18 cellular contexts compared by ENCODE assay signal in the genomic region with DNA sequence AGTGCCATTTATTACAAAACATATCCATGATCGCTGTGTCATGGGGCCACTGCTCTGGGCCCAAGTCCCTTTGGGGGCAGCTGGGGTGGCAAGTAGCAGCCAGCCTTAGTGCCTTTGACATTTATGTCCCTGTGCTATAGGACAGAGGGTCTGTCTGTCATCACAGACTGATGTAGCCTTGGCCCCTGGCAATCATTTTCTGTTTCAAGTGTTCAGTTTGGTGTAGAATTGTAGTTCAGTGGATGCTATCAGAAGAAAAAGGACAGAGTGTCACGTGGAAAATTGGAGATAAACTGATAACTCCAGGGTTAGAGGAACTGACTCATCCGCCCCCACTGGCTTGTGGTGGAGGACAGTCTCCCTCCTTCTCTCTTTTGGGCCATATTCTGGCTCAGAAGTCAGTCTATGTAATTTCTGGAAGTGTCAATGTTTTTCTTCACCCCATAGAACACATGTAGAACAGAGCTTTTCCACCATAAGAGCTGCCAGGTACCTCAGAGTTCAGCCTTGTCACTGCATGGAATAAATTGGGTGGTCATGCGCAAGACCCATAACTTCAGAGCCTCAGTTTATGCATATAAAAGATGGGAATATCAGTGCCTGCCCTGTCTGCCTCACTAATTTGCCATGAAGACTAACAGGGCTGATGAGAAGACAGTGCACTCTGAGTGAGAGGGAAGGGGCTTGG. TPM values are rescaled to one million over a fixed set of nuclear protein-coding genes. Genes with fewer than 3 reads are reported as not detected.
DNase-seq lines count a peak whose midpoint lies in the region; ATAC-seq, FAIRE-seq and TF ChIP-seq lines count a peak whose summit lies in the region.
"Had no signal": no experiment of that assay in that cellular context is flagged by ENCODE, and none has a peak within 500 bp of the region (broad histone marks: within the 10 kb centered on the region; RNA-seq: fewer than 3 reads in every experiment).

No MANE protein-coding gene starts in this region.

- FAIRE-seq in K562 (lab: Jason Lieb, UNC) = peak; percentile 86
- FAIRE-seq: colon had no signal

- H3K4me3 Mint-ChIP-seq in type B pancreatic cell = no peak overlapping the region

- no peak for TF ChIP-seq POLR2A in K562 (conservative IDR thresholded peaks at IDR 0.05)
- no peak for TF ChIP-seq POLR2A in esophagus squamous epithelium (IDR thresholded peaks at IDR 0.05)

- H3K27me3 Mint-ChIP-seq in type B pancreatic cell = peaks cover 58% of the 10 kb centered on the region

- peak; percentile 12 to 42 for DNase-seq in stimulated activated CD4-positive, alpha-beta T cell treated with anti-CD3 and anti-CD28 coated beads, Interleukin-4, amount 100 ng/mL, for 48 hours (ENCODE audit: low read depth in 2 of 2)
- DNase-seq in stimulated activated CD4-positive, alpha-beta T cell treated with anti-CD3 and anti-CD28 coated beads, Interleukin-4, amount 100 ng/mL, for 24 hours = no peak
- peak; percentile 91 for DNase-seq in OCI-M1 (lab: John Stamatoyannopoulos, UW)
- DNase-seq in K562 (ENCODE audit: extremely low read depth in 1 of 4, low spot score in 3 of 4) = peak; percentile 69 to 90 (median 74)
- peak; percentile 15 for DNase-seq in type B pancreatic cell (ENCODE audit: extremely low spot score, unreplicated experiment)
- no peak for DNase-seq in osteoblast (ENCODE audit: insufficient read length, low spot score, missing footprints)
- no peak for DNase-seq in esophagus squamous epithelium (lab: John Stamatoyannopoulos, UW)
- DNase-seq in GM10248 (ENCODE audit: extremely low spot score) = no peak
- DNase-seq: AML-193, DMS53, heart left ventricle, MG63, testis had no signal

- peak; percentile 67 for ATAC-seq in K562
- ATAC-seq: Right ventricle myocardium inferior had no signal

- H3K4me3 ChIP-seq in K562 (peak overlapping the region; percentile 13; the same call in 1 of the 2 replicates), osteoblast (ENCODE audit: insufficient read depth, low read length) (no peak overlapping the region), esophagus squamous epithelium (no peak overlapping the region)
- H3K4me3 ChIP-seq: heart left ventricle, MG63, testis had no signal

- H3K9ac ChIP-seq in K562 (ENCODE audit: insufficient read depth in 1 of 2, low read depth in 2 of 2, low read length in 2 of 2) = peak overlapping the region; percentile 2 to 58; a peak in 3 of 4 replicates
- H3K9ac ChIP-seq: parathyroid adenoma had no signal

- no peaks in the 10 kb centered on the region for H3K27me3 ChIP-seq in K562 (ENCODE audit: control insufficient read depth in 2 of 2, insufficient read depth in 2 of 2, low read length in 2 of 2)
- no peaks in the 10 kb centered on the region for H3K27me3 ChIP-seq in osteoblast (ENCODE audit: insufficient read depth, low read length)
- H3K27me3 ChIP-seq in esophagus squamous epithelium = peaks cover 0 to 17% (median 0%) of the 10 kb centered on the region in 4 donors
- H3K27me3 ChIP-seq: MG63, testis had no signal

- TF ChIP-seq RAD21 in K562 (CRISPR knock-in tag; conservative IDR thresholded peaks at IDR 0.05 in 1 of 2, IDR thresholded peaks at IDR 0.05 in 1 of 2) = no peak

- WGBS in K562 (ENCODE audit: insufficient coverage, low coverage, missing lambda C conversion rate) = 4% methylated on average over 4 of the region's 4 CpGs
- 56 to 61% methylated on average over 3 to 4 of the region's 4 CpGs for WGBS in esophagus squamous epithelium, 2 donors

- H3K79me2 ChIP-seq in K562 (ENCODE audit: control insufficient read depth, insufficient read depth, low read length) (peaks cover 16% of the 10 kb centered on the region), osteoblast (ENCODE audit: insufficient read depth, low read length) (peaks cover 7% of the 10 kb centered on the region)

- no peak overlapping the region for H3K27ac Mint-ChIP-seq in type B pancreatic cell

- H3K4me1 ChIP-seq in K562 (replicated peaks in 1 of 2; ENCODE audit: control insufficient read depth in 2 of 2, insufficient read depth in 2 of 2, low read length in 2 of 2) = peaks cover 21 to 49% of the 10 kb centered on the region in 2 experiments
- H3K4me1 ChIP-seq in osteoblast (ENCODE audit: insufficient read depth, low read length) = peaks cover 11% of the 10 kb centered on the region
- H3K4me1 ChIP-seq in esophagus squamous epithelium = peaks cover 0 to under 1% (median 0%) of the 10 kb centered on the region in 3 donors
- H3K4me1 ChIP-seq: parathyroid adenoma had no signal

- BruUV-seq in K562 (replicated peaks; lab: Mats Ljungman, UMichigan) = no TSS peak

- in situ Hi-C loops in K562 (cut with MboI) = no loop called here

- CTCF ChIA-PET in K562 (lab: Yijun Ruan, JAX; ENCODE audit: low intra/inter-chr PET ratio) = no interaction called here
- CTCF ChIA-PET in GM10248 (lab: Yijun Ruan, JAX) = interaction anchor here (1.0 to 4.8 kb wide), 2 partner anchors 9 to 403 kb away, joined by 4 to 34 read pairs; no protein-coding TSS in a partner anchor

- no peaks in the 10 kb centered on the region for H3K36me3 Mint-ChIP-seq in type B pancreatic cell

- intact Hi-C loops in K562 (cut with micrococcal nuclease) = no loop called here
- intact Hi-C loops in esophagus squamous epithelium (cut with DNase I) = no loop called here

- H3K4me1 Mint-ChIP-seq in type B pancreatic cell (ENCODE audit: unreplicated experiment) = no peaks in the 10 kb centered on the region

- H4K20me1 ChIP-seq in K562 (replicated peaks; ENCODE audit: control insufficient read depth, insufficient read depth, low read length) (no peaks in the 10 kb centered on the region), osteoblast (ENCODE audit: insufficient read depth, low read length) (no peaks in the 10 kb centered on the region)

- H3K4me2 ChIP-seq in K562 (ENCODE audit: insufficient read depth, low read length) = peak overlapping the region; percentile 78
- no peak overlapping the region for H3K4me2 ChIP-seq in osteoblast (ENCODE audit: insufficient read depth, low read length)

- H3K9me3 ChIP-seq in K562 (replicated peaks; ENCODE audit: control insufficient read depth, insufficient read depth, low read depth, low read length) = no peaks in the 10 kb centered on the region
- no peaks in the 10 kb centered on the region for H3K9me3 ChIP-seq in osteoblast (ENCODE audit: low read depth, low read length)
- H3K9me3 ChIP-seq in esophagus squamous epithelium = no peaks in the 10 kb centered on the region
- H3K9me3 ChIP-seq: heart left ventricle, MG63, testis had no signal

- H3K36me3 ChIP-seq in K562 (ENCODE audit: control insufficient read depth, insufficient read depth, low read length) = peaks cover 3% of the 10 kb centered on the region; the same call in 1 of the 3 replicates
- H3K36me3 ChIP-seq in osteoblast (ENCODE audit: insufficient read depth, low read length) = no peaks in the 10 kb centered on the region
- H3K36me3 ChIP-seq in esophagus squamous epithelium = no peaks in the 10 kb centered on the region
- H3K36me3 ChIP-seq: heart left ventricle, MG63 had no signal

- H3K27ac ChIP-seq in K562 (ENCODE audit: extremely low read depth, low read depth, low read length) = peak overlapping the region; percentile 84
- H3K27ac ChIP-seq in osteoblast (ENCODE audit: low read depth, low read length) = no peak overlapping the region
- no peak overlapping the region for H3K27ac ChIP-seq in esophagus squamous epithelium
- H3K27ac ChIP-seq: epithelial cell of prostate, heart left ventricle, parathyroid adenoma, testis, VCaP had no signal

- TF ChIP-seq CTCF in K562 (IDR thresholded peaks at IDR 0.05 in 2 of 3, conservative IDR thresholded peaks at IDR 0.05 in 1 of 3; ENCODE audit: insufficient read depth in 2 of 3, low read depth in 1 of 3, low read length in 3 of 3) (0 out of 6 replicates have a peak, but pooled peaks of 1 of the 3 experiments have one; percentile 5), type B pancreatic cell (conservative IDR thresholded peaks at IDR 0.05) (no peak), osteoblast (IDR thresholded peaks at IDR 0.05; ENCODE audit: extremely low read depth, low read depth, low read length) (no peak), esophagus squamous epithelium (IDR thresholded peaks at IDR 0.05) (no peak), GM10248 (IDR thresholded peaks at IDR 0.05; ENCODE audit: control extremely low read depth, extremely low read depth, low read depth, missing control alignments) (no peak)

- H2AFZ ChIP-seq in K562 (ENCODE audit: low read depth, low read length) (peak overlapping the region; percentile 58), osteoblast (ENCODE audit: low read length) (no peak overlapping the region)
- H2AFZ ChIP-seq: parathyroid adenoma had no signal

- peak; percentile 90 for TF ChIP-seq EP300 in K562 (IDR thresholded peaks at IDR 0.05; ENCODE audit: low read length)

- H3K9me1 ChIP-seq in K562 (ENCODE audit: control insufficient read depth, insufficient read depth, low read length) = no peaks in the 10 kb centered on the region

- no peaks in the 10 kb centered on the region for H3K9me3 Mint-ChIP-seq in type B pancreatic cell

- POLR2A ChIA-PET in K562 (lab: Yijun Ruan, JAX) (interaction anchor here (0.5 to 4.8 kb wide), 2 partner anchors 15 to 616 kb away, joined by 3 to 23 read pairs; no protein-coding TSS in a partner anchor), GM10248 (lab: Yijun Ruan, JAX) (no interaction called here)

RNA-seq across cellular contexts. Expression of gene MRPS22, which starts 4.5 kb away (rescaled TPM):
- 38.6 and 79.2 TPM in 2 replicates for total RNA-seq in K562 (2011; cell fraction: chromatin; rRNA removed; ENCODE audit: low replicate concordance)
- 28.6 and 29.9 TPM in 2 replicates for total RNA-seq in K562 (2011; cell fraction: nucleolus; rRNA removed)
- 45.2 and 53.5 TPM in 2 replicates for total RNA-seq in K562 (2011; cell fraction: nucleoplasm; rRNA removed)
- 193 and 237 TPM in 2 replicates for total RNA-seq in K562 (2014; rRNA removed)
- 202 and 232 TPM in 2 replicates for total RNA-seq in K562 (2014; rRNA removed; fragmentation: Illumina TruSeq; extraction: Trizol)
- total RNA-seq in K562 (2015; rRNA removed; fragmentation: Illumina TruSeq; extraction: Trizol) = 216 and 229 TPM in 2 replicates
- total RNA-seq in K562 (2021) = 148 and 159 TPM in 2 replicates
- polyA plus RNA-seq in K562 (2011; rRNA removed) = 131 and 189 TPM in 2 replicates
- 101 TPM in 2 replicates for polyA plus RNA-seq in K562 (2011; cell fraction: cytosol; rRNA removed)
- polyA plus RNA-seq in K562 (2011; cell fraction: nucleus; rRNA removed) = 42.1 and 51.3 TPM in 2 replicates
- polyA plus RNA-seq in K562 (2012) = 100 and 122 TPM in 2 replicates
- polyA plus RNA-seq in K562 (2014; fragmentation: Illumina TruSeq; extraction: Trizol) = 197 and 219 TPM in 2 replicates
- polyA plus RNA-seq in K562 (2014; fragmentation: Nextera tagmentation; extraction: Ambion mirVana) = 100 to 1,000 TPM; 330 to 397 TPM
- 233 and 261 TPM in 2 replicates for polyA plus RNA-seq in K562 (2014; rRNA removed)
- 157 and 168 TPM in 2 replicates for polyA minus RNA-seq in K562 (2011; rRNA and poly(A)+ RNA removed)
- polyA minus RNA-seq in K562 (2011; cell fraction: cytosol; rRNA and poly(A)+ RNA removed) = 36.2 and 63.4 TPM in 2 replicates
- polyA minus RNA-seq in K562 (2011; cell fraction: nucleus; rRNA and poly(A)+ RNA removed) = 37.8 and 82.5 TPM in 2 replicates
- 40.0 and 43.0 TPM in 2 replicates for total RNA-seq in type B pancreatic cell (ENCODE audit: low replicate concordance)
- 65.1 and 68.1 TPM in 2 replicates for total RNA-seq in osteoblast
- 10 to 100 TPM; 50.2 to 73.2 (median 62.3) TPM for total RNA-seq in esophagus squamous epithelium

RNA-seq across cellular contexts. Expression of gene COPB2, which starts 50.1 kb away (rescaled TPM):
- 107 and 250 TPM in 2 replicates for total RNA-seq in K562 (2011; cell fraction: chromatin; rRNA removed; ENCODE audit: low replicate concordance)
- 48.2 and 69.0 TPM in 2 replicates for total RNA-seq in K562 (2011; cell fraction: nucleolus; rRNA removed)
- 101 and 112 TPM in 2 replicates for total RNA-seq in K562 (2011; cell fraction: nucleoplasm; rRNA removed)
- total RNA-seq in K562 (2014; rRNA removed) (117 and 124 TPM in 2 replicates), K562 (2014; rRNA removed; fragmentation: Illumina TruSeq; extraction: Trizol) (135 and 145 TPM in 2 replicates), K562 (2015; rRNA removed; fragmentation: Illumina TruSeq; extraction: Trizol) (125 and 137 TPM in 2 replicates), K562 (2021) (99.1 and 101 TPM in 2 replicates), type B pancreatic cell (ENCODE audit: low replicate concordance) (140 and 164 TPM in 2 replicates), osteoblast (164 and 173 TPM in 2 replicates), esophagus squamous epithelium (100 to 1,000 TPM in 1 of 4 donors, 10 to 100 TPM in 3; 62.6 to 103 (median 86.8) TPM)
- polyA plus RNA-seq in K562 (2011; rRNA removed) (170 and 189 TPM in 2 replicates), K562 (2014; fragmentation: Illumina TruSeq; extraction: Trizol) (117 and 130 TPM in 2 replicates), K562 (2014; fragmentation: Nextera tagmentation; extraction: Ambion mirVana) (100 to 1,000 TPM in 1 of 2 experiments, 10 to 100 TPM in 1; 64.3 to 155 TPM), K562 (2014; rRNA removed) (86.0 and 98.0 TPM in 2 replicates)
- polyA plus RNA-seq in K562 (2011; cell fraction: cytosol; rRNA removed) = 45.3 and 102 TPM in 2 replicates
- polyA plus RNA-seq in K562 (2011; cell fraction: nucleus; rRNA removed) = 63.5 and 133 TPM in 2 replicates
- polyA plus RNA-seq in K562 (2012) = 92.1 and 97.5 TPM in 2 replicates
- 366 and 401 TPM in 2 replicates for polyA minus RNA-seq in K562 (2011; rRNA and poly(A)+ RNA removed)
- 92.1 and 103 TPM in 2 replicates for polyA minus RNA-seq in K562 (2011; cell fraction: cytosol; rRNA and poly(A)+ RNA removed)
- 73.8 and 174 TPM in 2 replicates for polyA minus RNA-seq in K562 (2011; cell fraction: nucleus; rRNA and poly(A)+ RNA removed)

Comparison
In these comparisons a context has a peak if more than half of its experiments do, and no peak if none do; other contexts are left out.
1. DNase-seq: peak in stimulated activated CD4-positive, alpha-beta T cell treated with anti-CD3 and anti-CD28 coated beads, Interleukin-4, amount 100 ng/mL, for 48 hours (2 of 2), OCI-M1 (single experiment), K562 (4 of 4) and type B pancreatic cell (single experiment); none in stimulated activated CD4-positive, alpha-beta T cell treated with anti-CD3 and anti-CD28 coated beads, Interleukin-4, amount 100 ng/mL, for 24 hours (single experiment), osteoblast (single experiment), esophagus squamous epithelium (single experiment) and GM10248 (single experiment).